22 cellular contexts compared by ENCODE assay signal in genomic region chr18:34857310-34857709, GRCh38.
"Had no signal": no experiment of that assay in that cellular context is flagged by ENCODE, and none has a peak within 500 bp of the region (broad histone marks: within the 10 kb centered on the region; RNA-seq: fewer than 3 reads in every experiment).

No MANE protein-coding gene starts in this region.

- H3K36me3 Mint-ChIP-seq: memory B cell; stimulated activated memory B cell treated with anti-CD40 and anti-IgM and Interleukin-4, amounts not matched to agents 10 μg/mL and 1 μg/mL and 100 μg/mL, for 72 hours had no signal

- H3K27ac ChIP-seq: heart left ventricle, stomach, transverse colon had no signal

- H3K27me3 ChIP-seq: heart left ventricle, stomach, transverse colon had no signal

- H3K9me3 Mint-ChIP-seq: brain; dendritic cell treated with granulocyte-macrophage colony-stimulating factor and Interleukin-4, amounts not matched to agents 40 ng/mL and 50 ng/mL, for 4 days; memory B cell; nephron; stimulated activated memory B cell treated with anti-CD40 and anti-IgM and Interleukin-4, amounts not matched to agents 10 μg/mL and 1 μg/mL and 100 μg/mL, for 72 hours had no signal

- H3K27ac Mint-ChIP-seq: activated CD4-positive, alpha-beta memory T cell treated with anti-CD3 and anti-CD28 coated beads, Interleukin-2, amount 10 ng/mL, durations not matched to agents 7 days and 5 days; dendritic cell treated with granulocyte-macrophage colony-stimulating factor and Interleukin-4, amounts not matched to agents 40 ng/mL and 50 ng/mL, for 4 days; memory B cell; nephron; stimulated activated memory B cell treated with anti-CD40 and anti-IgM and Interleukin-4, amounts not matched to agents 10 μg/mL and 1 μg/mL and 100 μg/mL, for 72 hours had no signal

- H3K4me1 Mint-ChIP-seq: brain, nephron had no signal

- H3K36me3 ChIP-seq: transverse colon had no signal

- H3K27me3 Mint-ChIP-seq: brain; dendritic cell treated with granulocyte-macrophage colony-stimulating factor and Interleukin-4, amounts not matched to agents 40 ng/mL and 50 ng/mL, for 4 days; stimulated activated memory B cell treated with anti-CD40 and anti-IgM and Interleukin-4, amounts not matched to agents 10 μg/mL and 1 μg/mL and 100 μg/mL, for 72 hours had no signal

- H3K4me3 ChIP-seq: heart left ventricle, smooth muscle cell, stomach, transverse colon had no signal

- DNase-seq: activated CD4-positive, alpha-beta memory T cell treated with anti-CD3 and anti-CD28 coated beads, Interleukin-2, amount 10 ng/mL, durations not matched to agents 7 days and 5 days; activated CD4-positive, alpha-beta T cell treated with anti-CD3 and anti-CD28 coated beads for 48 hours; activated CD4-positive, CD25-positive, alpha-beta regulatory T cell; activated gamma-delta T cell; activated naive CD4-positive, alpha-beta T cell treated with anti-CD3 and anti-CD28 coated beads, Interleukin-2, amount 50 U/mL, for 16 hours; aorta; caudate nucleus; effector CD4-positive, alpha-beta T cell; erythroblast; heart left ventricle; left cardiac atrium; stimulated activated CD4-positive, alpha-beta T cell treated with anti-CD3 and anti-CD28 coated beads, Interleukin-15, amount 100 ng/mL, for 24 hours; stomach; T-helper 9 cell; transverse colon had no signal

- H3K4me3 Mint-ChIP-seq: activated CD4-positive, alpha-beta memory T cell treated with anti-CD3 and anti-CD28 coated beads, Interleukin-2, amount 10 ng/mL, durations not matched to agents 7 days and 5 days; brain; dendritic cell treated with granulocyte-macrophage colony-stimulating factor and Interleukin-4, amounts not matched to agents 40 ng/mL and 50 ng/mL, for 4 days; memory B cell; nephron; stimulated activated memory B cell treated with anti-CD40 and anti-IgM and Interleukin-4, amounts not matched to agents 10 μg/mL and 1 μg/mL and 100 μg/mL, for 72 hours had no signal

- H3K9me3 ChIP-seq: heart left ventricle, stomach, transverse colon had no signal

- ATAC-seq: heart left ventricle; left cardiac atrium; sciatic nerve; stimulated activated memory B cell treated with anti-CD40 and anti-IgM and Interleukin-4, amounts not matched to agents 10 μg/mL and 1 μg/mL and 100 μg/mL, for 72 hours had no signal

- H3K4me1 ChIP-seq: heart left ventricle, stomach had no signal
